ENCODE assay signal across 18 cellular contexts in the genomic region with DNA sequence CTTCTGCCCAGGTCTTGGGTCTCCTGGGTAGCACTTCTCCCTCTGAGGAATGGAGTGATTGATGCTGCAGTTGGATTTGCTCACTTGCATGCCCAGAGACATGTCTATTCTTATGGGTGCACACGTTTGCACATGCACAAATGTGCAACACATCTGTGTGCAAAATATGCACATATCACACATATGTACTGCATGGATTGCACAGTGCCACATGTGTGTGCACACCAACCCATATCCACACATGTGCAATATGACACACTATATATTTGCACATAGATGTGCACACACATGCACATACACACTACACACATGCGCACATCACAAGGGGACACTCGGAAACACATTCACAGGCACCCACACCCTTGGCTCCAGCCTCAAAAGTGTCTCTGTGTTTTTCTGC. TPM values are rescaled to one million over a fixed set of nuclear protein-coding genes. Genes with fewer than 3 reads are reported as not detected.
DNase-seq lines count a peak whose midpoint lies in the region; ATAC-seq, FAIRE-seq and TF ChIP-seq lines count a peak whose summit lies in the region.
"Had no signal": no experiment of that assay in that cellular context is flagged by ENCODE, and none has a peak within 500 bp of the region (broad histone marks: within the 10 kb centered on the region; RNA-seq: fewer than 3 reads in every experiment).

No MANE protein-coding gene starts in this region.

- no peaks in the 10 kb centered on the region for H4K20me1 ChIP-seq in fibroblast of lung (ENCODE audit: control insufficient read depth, extremely low read depth, insufficient read depth, low read length)

- H3K36me3 Mint-ChIP-seq in osteocyte (ENCODE audit: unreplicated experiment): no peaks in the 10 kb centered on the region
- H3K36me3 Mint-ChIP-seq: T-cell had no signal

- H3K4me3 Mint-ChIP-seq in osteocyte (ENCODE audit: unreplicated experiment): no peak overlapping the region
- H3K4me3 Mint-ChIP-seq: activated CD4-positive, alpha-beta T cell treated with anti-CD3 and anti-CD28 coated beads, Interleukin-2, amount 10 ng/mL, durations not matched to agents 7 days and 5 days; T-cell had no signal

- H3K27ac ChIP-seq in cardiac muscle cell (peak overlapping the region; percentile 98), fibroblast of lung (ENCODE audit: insufficient read depth, low read length) (no peak overlapping the region)
- H3K27ac ChIP-seq: neutrophil had no signal

- no peaks in the 10 kb centered on the region for H3K79me2 ChIP-seq in fibroblast of lung (ENCODE audit: control insufficient read depth, insufficient read depth, low read length)

- peaks cover 67% of the 10 kb centered on the region for H3K4me1 Mint-ChIP-seq in osteocyte (ENCODE audit: unreplicated experiment)

- no peaks in the 10 kb centered on the region for H3K27me3 Mint-ChIP-seq in osteocyte (ENCODE audit: unreplicated experiment)

- intact Hi-C loops in left ventricle myocardium superior (cut with micrococcal nuclease): no loop called here

- peaks cover 3% of the 10 kb centered on the region for H3K27me3 ChIP-seq in cardiac muscle cell
- no peaks in the 10 kb centered on the region for H3K27me3 ChIP-seq in fibroblast of lung (ENCODE audit: control insufficient read depth, insufficient read depth, low read length)

- peak overlapping the region; percentile 47 for H3K27ac Mint-ChIP-seq in osteocyte (ENCODE audit: unreplicated experiment)
- H3K27ac Mint-ChIP-seq: activated CD4-positive, alpha-beta T cell treated with anti-CD3 and anti-CD28 coated beads, Interleukin-2, amount 10 ng/mL, durations not matched to agents 7 days and 5 days; T-cell had no signal

- H3K9me3 ChIP-seq in cardiac muscle cell (ENCODE audit: low read depth) (no peaks in the 10 kb centered on the region), fibroblast of lung (ENCODE audit: control insufficient read depth, insufficient read depth, low read depth, low read length) (no peaks in the 10 kb centered on the region)
- H3K9me3 ChIP-seq: neutrophil had no signal

- peak; percentile 52 for FAIRE-seq in urothelium cell line (lab: Jason Lieb, UNC)
- FAIRE-seq: A204.1, bronchial epithelial cell, islet of Langerhans had no signal

- no peaks in the 10 kb centered on the region for H3K9me3 Mint-ChIP-seq in osteocyte (ENCODE audit: unreplicated experiment)
- H3K9me3 Mint-ChIP-seq: activated CD4-positive, alpha-beta T cell treated with anti-CD3 and anti-CD28 coated beads, Interleukin-2, amount 10 ng/mL, durations not matched to agents 7 days and 5 days; T-cell had no signal

- no peak overlapping the region for H3K9ac ChIP-seq in fibroblast of lung (ENCODE audit: insufficient read depth, low read length)

- H3K4me1 ChIP-seq in cardiac muscle cell (ENCODE audit: low read depth): peaks cover 37% of the 10 kb centered on the region
- peaks cover 64% of the 10 kb centered on the region for H3K4me1 ChIP-seq in fibroblast of lung (ENCODE audit: control insufficient read depth, extremely low read depth, insufficient read depth, low read length)

- DNase-seq in cardiac muscle cell (ENCODE audit: low read depth in 1 of 2, low spot score in 1 of 2) (no peak), left ventricle myocardium superior (no peak), fibroblast of lung (ENCODE audit: low read depth in 2 of 2) (no peak), osteocyte (ENCODE audit: extremely low spot score, unreplicated experiment) (no peak), urothelium cell line (ENCODE audit: low spot score) (no peak), NCI-H1694 (lab: John Stamatoyannopoulos, UW) (no peak), HUDEP-2 (lab: John Stamatoyannopoulos, UW; ENCODE audit: unreplicated experiment in 76 of 76) (no peak)
- DNase-seq: activated CD4-positive, alpha-beta T cell treated with anti-CD3 and anti-CD28 coated beads, Interleukin-2, amount 10 ng/mL, durations not matched to agents 7 days and 5 days; NCI-H2029; stimulated activated CD4-positive, alpha-beta T cell treated with anti-CD3 and anti-CD28 coated beads, Interleukin-2, amount 100 ng/mL, for 48 hours; stimulated activated naive CD4-positive, alpha-beta T cell treated with Interleukin-2 at 50 U/mL for 16 hours; T-cell had no signal

- no peak overlapping the region for H2AFZ ChIP-seq in fibroblast of lung (ENCODE audit: low read length)

- H3K4me2 ChIP-seq in fibroblast of lung (ENCODE audit: extremely low read depth, insufficient read depth, low read length): peak overlapping the region; percentile 73

- no peaks in the 10 kb centered on the region for H3K36me3 ChIP-seq in cardiac muscle cell
- no peaks in the 10 kb centered on the region for H3K36me3 ChIP-seq in fibroblast of lung (ENCODE audit: control insufficient read depth, insufficient read depth, low read length)
- H3K36me3 ChIP-seq: neutrophil had no signal

- TF ChIP-seq CTCF in cardiac muscle cell (IDR thresholded peaks at IDR 0.05; ENCODE audit: low read depth, low read length) (no peak), fibroblast of lung (conservative IDR thresholded peaks at IDR 0.05 in 1 of 2, IDR thresholded peaks at IDR 0.05 in 1 of 2; ENCODE audit: low read depth in 1 of 2, low read length in 2 of 2) (no peak), osteocyte (IDR thresholded peaks at IDR 0.05) (no peak)

- no peak for ATAC-seq in left ventricle myocardium superior
- ATAC-seq in GM21390 (IDR thresholded peaks at IDR 0.05; ENCODE audit: unreplicated experiment): no peak
- ATAC-seq: T-cell had no signal

- no peak overlapping the region for H3K4me3 ChIP-seq in cardiac muscle cell
- H3K4me3 ChIP-seq in fibroblast of lung (replicated peaks in 1 of 4; ENCODE audit: control extremely low read depth in 1 of 4, insufficient read depth in 1 of 4, low read depth in 3 of 4, low read length in 4 of 4): peak overlapping the region in 2 of 4 experiments; percentile 57 to 64

RNA-seq across cellular contexts. Expression of a gene that starts 0.7 kb away (rescaled TPM):
- total RNA-seq in cardiac muscle cell (16.7 and 25.9 TPM in 2 replicates), left ventricle myocardium superior (20.6 TPM), fibroblast of lung (51.6 and 85.2 TPM in 2 replicates), osteocyte (5.5 and 8.1 TPM in 2 replicates)
- polyA plus RNA-seq in cardiac muscle cell (20.6 and 23.1 TPM in 2 replicates), fibroblast of lung (17.6 and 23.5 TPM in 2 replicates)
- polyA plus RNA-seq in fibroblast of lung (2012): 26.0 and 32.8 TPM in 2 replicates
- polyA minus RNA-seq in fibroblast of lung (ENCODE audit: low replicate concordance): 6.7 and 14.3 TPM in 2 replicates

RNA-seq across cellular contexts. Expression of a gene that starts 10.6 kb away (rescaled TPM):
- 26.4 and 29.2 TPM in 2 replicates for total RNA-seq in cardiac muscle cell
- 16.4 and 18.1 TPM in 2 replicates for polyA plus RNA-seq in cardiac muscle cell
- 31.6 TPM for total RNA-seq in left ventricle myocardium superior
- total RNA-seq in fibroblast of lung: not detected in 2 replicates
- not detected in 2 replicates for polyA plus RNA-seq in fibroblast of lung
- polyA plus RNA-seq in fibroblast of lung (2012): not detected in 2 replicates
- not detected in 2 replicates for polyA minus RNA-seq in fibroblast of lung (ENCODE audit: low replicate concordance)
- not detected in 2 replicates for total RNA-seq in osteocyte
- total RNA-seq: activated CD4-positive, alpha-beta T cell treated with anti-CD3 and anti-CD28 coated beads, Interleukin-2, amount 10 ng/mL, durations not matched to agents 7 days and 5 days; bronchial epithelial cell; LHCN-M2; T-cell had no signal

RNA-seq across cellular contexts. Expression of a gene that starts 24.0 kb away (rescaled TPM):
- total RNA-seq in cardiac muscle cell (61.0 and 75.3 TPM in 2 replicates), left ventricle myocardium superior (79.3 TPM), fibroblast of lung (51.0 and 56.0 TPM in 2 replicates), osteocyte (43.3 and 54.2 TPM in 2 replicates)
- polyA plus RNA-seq in cardiac muscle cell (106 and 110 TPM in 2 replicates), fibroblast of lung (28.1 and 44.0 TPM in 2 replicates)
- polyA plus RNA-seq in fibroblast of lung (2012): 35.7 and 61.3 TPM in 2 replicates
- polyA minus RNA-seq in fibroblast of lung (ENCODE audit: low replicate concordance): 62.2 and 74.7 TPM in 2 replicates

RNA-seq across cellular contexts. Expression of a gene that starts 30.9 kb away (rescaled TPM):
- total RNA-seq in cardiac muscle cell: 3.6 and 6.4 TPM in 2 replicates
- 2.4 and 6.2 TPM in 2 replicates for polyA plus RNA-seq in cardiac muscle cell
- total RNA-seq in left ventricle myocardium superior: 0.92 TPM
- 5.6 and 7.4 TPM in 2 replicates for total RNA-seq in fibroblast of lung
- polyA plus RNA-seq in fibroblast of lung: 3.0 and 3.2 TPM in 2 replicates
- polyA plus RNA-seq in fibroblast of lung (2012): 4.2 TPM in 2 replicates
- 4.3 and 5.3 TPM in 2 replicates for polyA minus RNA-seq in fibroblast of lung (ENCODE audit: low replicate concordance)
- total RNA-seq in osteocyte: 2.3 and 3.0 TPM in 2 replicates

RNA-seq across cellular contexts. Expression of a gene that starts 30.9 kb away (rescaled TPM):
- total RNA-seq in cardiac muscle cell: 28.5 and 40.4 TPM in 2 replicates
- 35.6 and 39.0 TPM in 2 replicates for polyA plus RNA-seq in cardiac muscle cell
- 6.7 TPM for total RNA-seq in left ventricle myocardium superior
- 2.1 and 3.8 TPM in 2 replicates for total RNA-seq in fibroblast of lung
- polyA plus RNA-seq in fibroblast of lung: 3.1 and 4.3 TPM in 2 replicates
- 8.2 and 10.3 TPM in 2 replicates for polyA plus RNA-seq in fibroblast of lung (2012)
- polyA minus RNA-seq in fibroblast of lung (ENCODE audit: low replicate concordance): 68.8 and 72.9 TPM in 2 replicates
- total RNA-seq in osteocyte: 14.3 and 16.2 TPM in 2 replicates

Comparison
In these comparisons a context has a peak if more than half of its experiments do, and no peak if none do; other contexts are left out.
1. RNA of a gene that starts 10.6 kb away (total RNA-seq): 31.6 TPM in left ventricle myocardium superior (single experiment) and 26.4 to 29.2 TPM in cardiac muscle cell; not detected in fibroblast of lung and not detected in osteocyte; every median in the first group is over 10 times any median in the second.